Comparison of ENCODE assay signal across 14 cellular contexts in the genomic region with DNA sequence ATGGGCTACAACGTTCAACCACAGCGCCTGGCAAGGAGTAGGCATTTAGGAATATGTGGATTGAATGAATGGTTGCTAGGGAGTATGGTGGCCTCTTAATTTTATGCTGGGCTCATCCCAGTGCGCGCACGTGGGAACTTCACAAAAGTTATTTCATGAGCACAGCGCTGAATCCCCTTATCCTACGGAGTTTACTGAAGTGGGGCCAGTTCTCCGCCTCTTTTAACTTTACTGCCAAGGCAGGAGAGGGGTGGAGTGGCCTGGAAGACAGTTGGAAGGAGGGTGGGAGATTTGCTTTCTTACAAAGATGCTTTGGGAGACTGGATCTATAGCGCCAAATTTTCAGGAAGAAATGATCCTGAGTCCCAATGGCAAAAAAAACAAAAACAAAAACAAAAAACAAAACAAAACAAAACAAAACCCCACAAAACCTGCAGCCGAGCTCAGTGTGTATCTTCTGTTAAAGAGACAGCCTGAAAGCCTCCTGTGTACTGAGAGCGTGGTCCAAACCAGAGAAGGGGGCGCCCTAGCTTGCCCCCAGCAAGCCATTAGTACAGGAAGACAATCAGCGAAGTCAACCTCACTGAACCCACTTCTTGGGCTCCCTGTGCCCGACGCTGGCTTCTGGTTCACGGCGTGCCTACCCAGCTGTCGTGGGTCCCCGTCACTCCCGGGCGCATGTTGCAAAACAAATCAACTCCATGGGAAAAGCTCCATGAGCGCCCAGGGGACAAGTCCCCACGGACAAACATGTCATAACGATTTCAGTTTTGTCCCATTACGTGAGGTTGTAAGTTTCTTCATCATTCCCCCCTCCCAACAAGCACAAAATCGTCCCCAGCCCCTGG.
DNase-seq lines count a peak whose midpoint lies in the region; ATAC-seq, FAIRE-seq and TF ChIP-seq lines count a peak whose summit lies in the region.
"Had no signal": no experiment of that assay in that cellular context is flagged by ENCODE, and none has a peak within 500 bp of the region (broad histone marks: within the 10 kb centered on the region; RNA-seq: fewer than 3 reads in every experiment).

No MANE protein-coding gene starts in this region.

- no peaks in the 10 kb centered on the region for H4K20me1 ChIP-seq in osteoblast (ENCODE audit: insufficient read depth, low read length)
- H4K20me1 ChIP-seq: BLaER1 had no signal

- POLR2A ChIA-PET in A549 (lab: Yijun Ruan, JAX): no interaction called here

- ATAC-seq in A549: no peak
- no peak for ATAC-seq in right cardiac atrium
- ATAC-seq: gastrocnemius medialis; naive thymus-derived CD4-positive, alpha-beta T cell had no signal

- TF ChIP-seq RAD21 in A549 (conservative IDR thresholded peaks at IDR 0.05 in 1 of 2, IDR thresholded peaks at IDR 0.05 in 1 of 2): no peak

- H3K27ac ChIP-seq in A549 (no peak overlapping the region), HUES6 (ENCODE audit: low read depth, low read length) (no peak overlapping the region), right cardiac atrium (ENCODE audit: low read length) (no peak overlapping the region), osteoblast (ENCODE audit: low read depth, low read length) (no peak overlapping the region)
- H3K27ac ChIP-seq: BLaER1, gastrocnemius medialis had no signal

- H3K4me2 ChIP-seq in A549: 0 out of 3 replicates have a peak overlapping the region, but pooled peaks have one; percentile 6
- H3K4me2 ChIP-seq in osteoblast (ENCODE audit: insufficient read depth, low read length): no peak overlapping the region
- H3K4me2 ChIP-seq: BLaER1 had no signal

- H3K4me3 ChIP-seq in A549 (no peak overlapping the region), HUES6 (ENCODE audit: low read depth, low read length) (peak overlapping the region; percentile 55), right cardiac atrium (ENCODE audit: low read length) (peak overlapping the region; percentile 57), osteoblast (ENCODE audit: insufficient read depth, low read length) (no peak overlapping the region)
- H3K4me3 ChIP-seq: BLaER1, MG63 had no signal

- H3K36me3 ChIP-seq in HUES6 (ENCODE audit: control insufficient read depth, insufficient read depth, low read length): no peaks in the 10 kb centered on the region
- H3K36me3 ChIP-seq in osteoblast (ENCODE audit: insufficient read depth, low read length): no peaks in the 10 kb centered on the region
- H3K36me3 ChIP-seq: BLaER1, gastrocnemius medialis, MG63 had no signal

- FAIRE-seq in A549 (lab: Jason Lieb, UNC): no peak

- H3K9me3 ChIP-seq in A549: no peaks in the 10 kb centered on the region
- no peaks in the 10 kb centered on the region for H3K9me3 ChIP-seq in HUES6 (ENCODE audit: control insufficient read depth, insufficient read depth, low read depth, low read length)
- no peaks in the 10 kb centered on the region for H3K9me3 ChIP-seq in right cardiac atrium (ENCODE audit: control insufficient read depth, low read length)
- no peaks in the 10 kb centered on the region for H3K9me3 ChIP-seq in osteoblast (ENCODE audit: low read depth, low read length)
- H3K9me3 ChIP-seq: gastrocnemius medialis, MG63 had no signal

- H3K79me2 ChIP-seq in osteoblast (ENCODE audit: insufficient read depth, low read length): no peaks in the 10 kb centered on the region

- TF ChIP-seq POLR2A in A549 (IDR thresholded peaks at IDR 0.05; ENCODE audit: low read length): no peak

- CTCF ChIA-PET in A549 (lab: Yijun Ruan, JAX): interaction anchor here (0.5 to 0.6 kb wide), 3 partner anchors 17 to 350 kb away, joined by 3 read pairs; no protein-coding TSS in a partner anchor

- H3K4me1 ChIP-seq in A549 (no peaks in the 10 kb centered on the region), HUES6 (ENCODE audit: control insufficient read depth, insufficient read depth, low read length) (peaks cover 4% of the 10 kb centered on the region), right cardiac atrium (ENCODE audit: control insufficient read depth, insufficient read depth, low read length) (no peaks in the 10 kb centered on the region), osteoblast (ENCODE audit: insufficient read depth, low read length) (no peaks in the 10 kb centered on the region)
- H3K4me1 ChIP-seq: BLaER1, gastrocnemius medialis had no signal

- TF ChIP-seq CTCF in A549 (IDR thresholded peaks at IDR 0.05): no peak
- no peak for TF ChIP-seq CTCF in osteoblast (IDR thresholded peaks at IDR 0.05; ENCODE audit: extremely low read depth, low read depth, low read length)

- no peak for TF ChIP-seq EP300 in A549 (IDR thresholded peaks at IDR 0.05)

- intact Hi-C loops in right cardiac atrium (cut with DNase I): no loop called here

- H3K27me3 ChIP-seq in HUES6 (ENCODE audit: control insufficient read depth, insufficient read depth, low read length) (peaks cover 77% of the 10 kb centered on the region), right cardiac atrium (ENCODE audit: control insufficient read depth, insufficient read depth) (no peaks in the 10 kb centered on the region), osteoblast (ENCODE audit: insufficient read depth, low read length) (peaks cover 34% of the 10 kb centered on the region)
- H3K27me3 ChIP-seq: BLaER1 had no signal

- 10% methylated on average over 25 of the region's 26 CpGs for WGBS in A549 (ENCODE audit: missing lambda C conversion rate)
- 9% methylated on average over 26 of the region's 26 CpGs for WGBS in right cardiac atrium

- H3K9ac ChIP-seq in HUES6 (ENCODE audit: low read length): no peak overlapping the region
- H3K9ac ChIP-seq: BLaER1 had no signal

- DNase-seq in A549 (ENCODE audit: low read depth in 1 of 2, low spot score in 1 of 2): no peak
- peak in 1 of 3 donors; percentile 37 for DNase-seq in right cardiac atrium
- peak; percentile 35 for DNase-seq in osteoblast (ENCODE audit: insufficient read length, low spot score, missing footprints)
- DNase-seq in hepatic stellate cell (ENCODE audit: low spot score): no peak
- no peak for DNase-seq in dedifferentiated amniotic fluid mesenchymal stem cell (ENCODE audit: extremely low spot score)
- no peak for DNase-seq in NCI-H774 (lab: John Stamatoyannopoulos, UW)
- DNase-seq in cerebellar cortex (ENCODE audit: low spot score): no peak
- DNase-seq: activated gamma-delta T cell; gastrocnemius medialis; MG63; naive thymus-derived CD4-positive, alpha-beta T cell; stimulated activated naive CD4-positive, alpha-beta T cell had no signal

- no peak overlapping the region for H2AFZ ChIP-seq in osteoblast (ENCODE audit: low read length)

TF ChIP-seq in A549, 52 proteins besides CTCF, POLR2A, EP300 and RAD21:
- no peak for TF ChIP-seq RNF2 (IDR thresholded peaks at IDR 0.05; ENCODE audit: borderline replicate concordance, low read depth)
- TF ChIP-seq, protein P1, sequence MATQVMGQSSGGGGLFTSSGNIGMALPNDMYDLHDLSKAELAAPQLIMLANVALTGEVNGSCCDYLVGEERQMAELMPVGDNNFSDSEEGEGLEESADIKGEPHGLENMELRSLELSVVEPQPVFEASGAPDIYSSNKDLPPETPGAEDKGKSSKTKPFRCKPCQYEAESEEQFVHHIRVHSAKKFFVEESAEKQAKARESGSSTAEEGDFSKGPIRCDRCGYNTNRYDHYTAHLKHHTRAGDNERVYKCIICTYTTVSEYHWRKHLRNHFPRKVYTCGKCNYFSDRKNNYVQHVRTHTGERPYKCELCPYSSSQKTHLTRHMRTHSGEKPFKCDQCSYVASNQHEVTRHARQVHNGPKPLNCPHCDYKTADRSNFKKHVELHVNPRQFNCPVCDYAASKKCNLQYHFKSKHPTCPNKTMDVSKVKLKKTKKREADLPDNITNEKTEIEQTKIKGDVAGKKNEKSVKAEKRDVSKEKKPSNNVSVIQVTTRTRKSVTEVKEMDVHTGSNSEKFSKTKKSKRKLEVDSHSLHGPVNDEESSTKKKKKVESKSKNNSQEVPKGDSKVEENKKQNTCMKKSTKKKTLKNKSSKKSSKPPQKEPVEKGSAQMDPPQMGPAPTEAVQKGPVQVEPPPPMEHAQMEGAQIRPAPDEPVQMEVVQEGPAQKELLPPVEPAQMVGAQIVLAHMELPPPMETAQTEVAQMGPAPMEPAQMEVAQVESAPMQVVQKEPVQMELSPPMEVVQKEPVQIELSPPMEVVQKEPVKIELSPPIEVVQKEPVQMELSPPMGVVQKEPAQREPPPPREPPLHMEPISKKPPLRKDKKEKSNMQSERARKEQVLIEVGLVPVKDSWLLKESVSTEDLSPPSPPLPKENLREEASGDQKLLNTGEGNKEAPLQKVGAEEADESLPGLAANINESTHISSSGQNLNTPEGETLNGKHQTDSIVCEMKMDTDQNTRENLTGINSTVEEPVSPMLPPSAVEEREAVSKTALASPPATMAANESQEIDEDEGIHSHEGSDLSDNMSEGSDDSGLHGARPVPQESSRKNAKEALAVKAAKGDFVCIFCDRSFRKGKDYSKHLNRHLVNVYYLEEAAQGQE (IDR thresholded peaks at IDR 0.05): no peak
- TF ChIP-seq, protein P2, sequence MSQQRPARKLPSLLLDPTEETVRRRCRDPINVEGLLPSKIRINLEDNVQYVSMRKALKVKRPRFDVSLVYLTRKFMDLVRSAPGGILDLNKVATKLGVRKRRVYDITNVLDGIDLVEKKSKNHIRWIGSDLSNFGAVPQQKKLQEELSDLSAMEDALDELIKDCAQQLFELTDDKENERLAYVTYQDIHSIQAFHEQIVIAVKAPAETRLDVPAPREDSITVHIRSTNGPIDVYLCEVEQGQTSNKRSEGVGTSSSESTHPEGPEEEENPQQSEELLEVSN (IDR thresholded peaks at IDR 0.05; ENCODE audit: borderline replicate concordance, low read depth): no peak
- TF ChIP-seq, protein P3, sequence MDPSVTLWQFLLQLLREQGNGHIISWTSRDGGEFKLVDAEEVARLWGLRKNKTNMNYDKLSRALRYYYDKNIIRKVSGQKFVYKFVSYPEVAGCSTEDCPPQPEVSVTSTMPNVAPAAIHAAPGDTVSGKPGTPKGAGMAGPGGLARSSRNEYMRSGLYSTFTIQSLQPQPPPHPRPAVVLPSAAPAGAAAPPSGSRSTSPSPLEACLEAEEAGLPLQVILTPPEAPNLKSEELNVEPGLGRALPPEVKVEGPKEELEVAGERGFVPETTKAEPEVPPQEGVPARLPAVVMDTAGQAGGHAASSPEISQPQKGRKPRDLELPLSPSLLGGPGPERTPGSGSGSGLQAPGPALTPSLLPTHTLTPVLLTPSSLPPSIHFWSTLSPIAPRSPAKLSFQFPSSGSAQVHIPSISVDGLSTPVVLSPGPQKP (IDR thresholded peaks at IDR 0.05; ENCODE audit: low read depth, low read length): no peak

Comparison
In these comparisons a context has a peak if more than half of its experiments do, and no peak if none do; other contexts are left out.
1. H3K4me3 ChIP-seq: peak in HUES6 (single experiment) and right cardiac atrium (single experiment); none in A549 (single experiment) and osteoblast (single experiment).